ENCODE assay signal across 16 cellular contexts in genomic region chr21:25834376-25834775, GRCh38.
DNase-seq lines count a peak whose midpoint lies in the region; ATAC-seq and TF ChIP-seq lines count a peak whose summit lies in the region.
"Had no signal": no experiment of that assay in that cellular context is flagged by ENCODE, and none has a peak within 500 bp of the region (broad histone marks: within the 10 kb centered on the region; RNA-seq: fewer than 3 reads in every experiment).

No MANE protein-coding gene starts in this region.

- H3K27me3 Mint-ChIP-seq in endodermal cell (ENCODE audit: insufficient read depth) = no peaks in the 10 kb centered on the region

- no peak overlapping the region for H2AFZ ChIP-seq in PC-3 (ENCODE audit: low read length)

- TF ChIP-seq CTCF in PC-3 (conservative IDR thresholded peaks at IDR 0.05; ENCODE audit: low read depth, low read length) (no peak), endodermal cell (conservative IDR thresholded peaks at IDR 0.05) (no peak), Peyer's patch (IDR thresholded peaks at IDR 0.05) (no peak)

- intact Hi-C loops in PC-3 (cut with micrococcal nuclease) = no loop called here

- H3K36me3 ChIP-seq in PC-3 (ENCODE audit: low read depth, low read length) (no peaks in the 10 kb centered on the region), endodermal cell (ENCODE audit: control insufficient read depth, insufficient read depth, low read length) (no peaks in the 10 kb centered on the region), Peyer's patch (no peaks in the 10 kb centered on the region)
- H3K36me3 ChIP-seq: SJSA1 had no signal

- H3K27ac ChIP-seq in PC-3 (ENCODE audit: low read length) (no peak overlapping the region), endodermal cell (ENCODE audit: low read depth, low read length) (no peak overlapping the region), Peyer's patch (no peak overlapping the region)
- H3K27ac ChIP-seq: KMS-11, SJSA1 had no signal

- H3K4me3 ChIP-seq in PC-3 (ENCODE audit: low read length) (no peak overlapping the region), endodermal cell (ENCODE audit: low read length) (peak overlapping the region; percentile 68), Peyer's patch (no peak overlapping the region)
- H3K4me3 ChIP-seq: SJSA1 had no signal

- no peaks in the 10 kb centered on the region for H3F3A ChIP-seq in PC-3 (ENCODE audit: low read length, unreplicated experiment)

- no peaks in the 10 kb centered on the region for H3K27me3 ChIP-seq in PC-3 (ENCODE audit: low read length)
- no peaks in the 10 kb centered on the region for H3K27me3 ChIP-seq in endodermal cell (ENCODE audit: control insufficient read depth, insufficient read depth, low read length, poor library complexity, severe bottlenecking)
- no peaks in the 10 kb centered on the region for H3K27me3 ChIP-seq in Peyer's patch
- H3K27me3 ChIP-seq: SJSA1 had no signal

- H3K9me3 ChIP-seq in PC-3 (ENCODE audit: low read length) (no peaks in the 10 kb centered on the region), endodermal cell (ENCODE audit: control insufficient read depth, low read length) (peaks cover 74% of the 10 kb centered on the region), Peyer's patch (no peaks in the 10 kb centered on the region)
- H3K9me3 ChIP-seq: SJSA1 had no signal

- peaks cover 5% of the 10 kb centered on the region; the same call in 1 of the 2 replicates for H3K9me2 ChIP-seq in PC-3 (replicated peaks; ENCODE audit: low read length)

- no peaks in the 10 kb centered on the region for H3K4me1 Mint-ChIP-seq in endodermal cell

- POLR2A ChIA-PET in PC-3 (lab: Charles Lee; ENCODE audit: unreplicated experiment) = no interaction called here

- 93 to 95% methylated on average over 2 to 3 of the region's 3 CpGs for WGBS in endodermal cell (ENCODE audit: insufficient coverage in 1 of 2, insufficient read length in 1 of 2), 2 experiments

- ATAC-seq in PC-3 = peak; percentile 41

- peak overlapping the region; percentile 3; the same call in 1 of the 2 replicates for H3K4me2 ChIP-seq in PC-3 (ENCODE audit: low read length)
- H3K4me2 ChIP-seq: KMS-11 had no signal

- BruUV-seq in PC-3 (replicated peaks; lab: Mats Ljungman, UMichigan) = no TSS peak

- H3K9me3 Mint-ChIP-seq in endodermal cell = peaks cover 46% of the 10 kb centered on the region

- H3K4me1 ChIP-seq in PC-3 (ENCODE audit: insufficient read depth, low read length) (peaks cover 30% of the 10 kb centered on the region), endodermal cell (ENCODE audit: control insufficient read depth, insufficient read depth, low read length) (no peaks in the 10 kb centered on the region), Peyer's patch (no peaks in the 10 kb centered on the region)

- no peak overlapping the region for H3K27ac Mint-ChIP-seq in endodermal cell

- no peaks in the 10 kb centered on the region for H3K79me2 ChIP-seq in PC-3 (ENCODE audit: low read length)

- peak; percentile 51 for DNase-seq in PC-3
- no peak for DNase-seq in endodermal cell
- peak; percentile 43 for DNase-seq in kidney tubule cell (ENCODE audit: low spot score)
- DNase-seq in Peyer's patch = no peak
- DNase-seq in NCI-H1105 treated with DMSO at 0.1 percent for 48 hours (lab: John Stamatoyannopoulos, UW) = no peak
- DNase-seq in midbrain (lab: John Stamatoyannopoulos, UW) = no peak
- no peak for DNase-seq in NCI-H187 (lab: John Stamatoyannopoulos, UW)
- DNase-seq: CD4-positive, CD25-positive, alpha-beta regulatory T cell; DND-41; GF-D8; NCI-H1048; NCI-H446; NK-92 treated with Interleukin-12 subunit alpha and Interleukin-12 subunit beta, amount 100 ng/mL, for 24 hours; OCI-M1 had no signal

- H3K4me3 Mint-ChIP-seq in endodermal cell = no peak overlapping the region
- H3K4me3 Mint-ChIP-seq: CD4-positive, CD25-positive, alpha-beta regulatory T cell had no signal

- peaks cover 15% of the 10 kb centered on the region for H3K36me3 Mint-ChIP-seq in endodermal cell (ENCODE audit: low read depth)
- H3K36me3 Mint-ChIP-seq: CD4-positive, CD25-positive, alpha-beta regulatory T cell had no signal

- CTCF ChIA-PET in PC-3 (lab: Charles Lee) = no interaction called here

- H4K20me1 ChIP-seq in PC-3 (ENCODE audit: low read length) = no peaks in the 10 kb centered on the region

- no peak overlapping the region for H3K9ac ChIP-seq in PC-3 (ENCODE audit: low read length)
- no peak overlapping the region for H3K9ac ChIP-seq in endodermal cell (ENCODE audit: extremely low read depth, low read length, poor library complexity, severe bottlenecking)
- H3K9ac ChIP-seq: KMS-11 had no signal

- TF ChIP-seq POLR2A in Peyer's patch (IDR thresholded peaks at IDR 0.05) = no peak

Comparison
In these comparisons a context has a peak if more than half of its experiments do, and no peak if none do; other contexts are left out.
1. DNase-seq: peak in PC-3 (single experiment) and kidney tubule cell (single experiment); none in endodermal cell (single experiment), Peyer's patch (0 of 3), NCI-H1105 treated with DMSO at 0.1 percent for 48 hours (single experiment), midbrain (single experiment) and NCI-H187 (0 of 2).